In the genomic region with DNA sequence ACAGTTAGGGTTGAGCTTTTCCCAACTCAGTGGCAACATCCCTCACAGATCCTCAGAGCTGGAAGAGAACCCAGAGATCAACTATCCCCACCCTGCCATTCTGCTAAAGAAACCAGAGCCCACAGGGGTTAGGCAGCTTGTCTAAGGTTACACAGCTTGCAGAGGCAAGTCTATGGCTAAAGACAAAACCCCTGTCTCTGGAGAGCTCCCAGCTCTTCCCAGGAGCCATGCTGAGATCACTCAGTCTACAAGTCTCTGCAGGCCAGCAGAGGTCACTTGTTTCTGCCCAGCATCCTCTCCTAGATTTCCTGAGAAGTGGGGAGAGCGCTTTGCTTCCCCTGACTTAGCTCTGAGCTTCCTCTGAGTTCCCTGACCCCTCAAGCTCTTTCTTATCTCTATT, we compare ENCODE assay signal across 22 cellular contexts. TPM values are rescaled to one million over a fixed set of nuclear protein-coding genes. Genes with fewer than 3 reads are reported as not detected.
DNase-seq lines count a peak whose midpoint lies in the region; ATAC-seq and TF ChIP-seq lines count a peak whose summit lies in the region.
"Had no signal": no experiment of that assay in that cellular context is flagged by ENCODE, and none has a peak within 500 bp of the region (broad histone marks: within the 10 kb centered on the region; RNA-seq: fewer than 3 reads in every experiment).

No MANE protein-coding gene starts in this region.

- H3K36me3 Mint-ChIP-seq in brain, result no peaks in the 10 kb centered on the region
- H3K36me3 Mint-ChIP-seq: CD8-positive, alpha-beta memory T cell had no signal

- intact Hi-C loops in left ventricle myocardium superior (cut with micrococcal nuclease) (no loop called here), left ventricle myocardium inferior (cut with micrococcal nuclease) (no loop called here), transverse colon (cut with DNase I; ENCODE audit: low total_unique reads) (no loop called here)

- peaks cover 42% of the 10 kb centered on the region for H3K4me1 ChIP-seq in left ventricle myocardium inferior
- H3K4me1 ChIP-seq in transverse colon, result peaks cover 0 to 6% (median 0%) of the 10 kb centered on the region in 4 donors
- H3K4me1 ChIP-seq: parathyroid adenoma had no signal

- H3K9me3 ChIP-seq in left ventricle myocardium inferior (replicated peaks) (no peaks in the 10 kb centered on the region), transverse colon (no peaks in the 10 kb centered on the region)
- H3K9me3 ChIP-seq: heart right ventricle, upper lobe of right lung had no signal

- no peaks in the 10 kb centered on the region for H3K36me3 ChIP-seq in left ventricle myocardium inferior
- no peaks in the 10 kb centered on the region for H3K36me3 ChIP-seq in transverse colon
- H3K36me3 ChIP-seq in H7 (replicated peaks; ENCODE audit: control insufficient read depth, insufficient read depth, low read length), result no peaks in the 10 kb centered on the region
- H3K36me3 ChIP-seq: heart right ventricle, upper lobe of right lung had no signal

- no peak for TF ChIP-seq POLR2A in transverse colon (IDR thresholded peaks at IDR 0.05)

- no peak for DNase-seq in left ventricle myocardium superior
- no peak for DNase-seq in left ventricle myocardium inferior
- peak; percentile 44 for DNase-seq in iPS-NIHi11 (ENCODE audit: low spot score)
- no peak for DNase-seq in transverse colon
- no peak for DNase-seq in H7
- DNase-seq in mucosa of gallbladder (ENCODE audit: low spot score), result no peak
- DNase-seq: activated B cell treated with CpG ODN at 0.5 μM for 24 hours; activated effector memory CD4-positive, alpha-beta T cell treated with Interleukin-2 at 50 U/mL for 16 hours; amniotic stem cell; CD8-positive, alpha-beta memory T cell; GF-D8; heart right ventricle; NCI-H187; NCI-H748 treated with DMSO at 0.1 percent for 48 hours; T-helper 1 cell; upper lobe of right lung had no signal

- in situ Hi-C loops in transverse colon (cut with MboI; ENCODE audit: low pct_ligation_motif_present in 1 of 4, low pct_unique_long_range_greater_than_20kb in 1 of 4, low sequenced_read_pairs in 3 of 4), result no loop called here

- WGBS in transverse colon (ENCODE audit: low coverage in 1 of 2), 2 donors, result 78 to 100% methylated on average over 1 of the region's 1 CpG

- peaks cover 32% of the 10 kb centered on the region for H3K4me1 Mint-ChIP-seq in brain

- H3K27me3 Mint-ChIP-seq in brain, result peaks cover 7% of the 10 kb centered on the region

- H3K9me3 Mint-ChIP-seq in brain, result no peaks in the 10 kb centered on the region
- H3K9me3 Mint-ChIP-seq: activated B cell treated with CpG ODN at 0.5 μM for 24 hours; CD8-positive, alpha-beta memory T cell had no signal

- H3K27ac ChIP-seq in left ventricle myocardium inferior (replicated peaks) (no peak overlapping the region), transverse colon (no peak overlapping the region)
- H3K27ac ChIP-seq: heart right ventricle, parathyroid adenoma, upper lobe of right lung had no signal

- TF ChIP-seq CTCF in left ventricle myocardium inferior (IDR thresholded peaks at IDR 0.05; ENCODE audit: borderline replicate concordance) (no peak), brain (conservative IDR thresholded peaks at IDR 0.05) (no peak), transverse colon (IDR thresholded peaks at IDR 0.05) (no peak)

- H3K4me3 ChIP-seq in left ventricle myocardium inferior (no peak overlapping the region), transverse colon (no peak overlapping the region), H7 (ENCODE audit: insufficient read depth, low read depth, low read length) (no peak overlapping the region)
- H3K4me3 ChIP-seq: heart right ventricle, K562, upper lobe of right lung had no signal

- TF ChIP-seq EP300 in transverse colon (IDR thresholded peaks at IDR 0.05; ENCODE audit: low read depth), result no peak

- H3K27me3 ChIP-seq in left ventricle myocardium inferior (ENCODE audit: low read depth), result peaks cover 16% of the 10 kb centered on the region
- peaks cover 9% of the 10 kb centered on the region for H3K27me3 ChIP-seq in transverse colon
- no peaks in the 10 kb centered on the region; the same call in 1 of the 2 replicates for H3K27me3 ChIP-seq in H7 (ENCODE audit: control insufficient read depth, insufficient read depth, low read length)
- H3K27me3 ChIP-seq: upper lobe of right lung had no signal

- ATAC-seq in left ventricle myocardium superior (peak; percentile 18), GM18873 (IDR thresholded peaks at IDR 0.05; ENCODE audit: low FRiP score, unreplicated experiment) (no peak)
- ATAC-seq: K562, upper lobe of right lung had no signal

- peak overlapping the region in 3 of 5 experiments; percentile 20 to 31 (median 24) for H3K27ac Mint-ChIP-seq in brain
- H3K27ac Mint-ChIP-seq: activated B cell treated with CpG ODN at 0.5 μM for 24 hours had no signal

- no peak overlapping the region for H3K4me3 Mint-ChIP-seq in brain
- H3K4me3 Mint-ChIP-seq: activated B cell treated with CpG ODN at 0.5 μM for 24 hours had no signal

RNA-seq across cellular contexts. Expression of gene LOXL4, which starts 28.5 kb away (rescaled TPM):
- total RNA-seq in left ventricle myocardium superior (0.47 TPM), left ventricle myocardium inferior (1.4 TPM), transverse colon (1 to 10 TPM; 1.9 to 6.4 (median 2.8) TPM), mucosa of gallbladder (4.9 TPM)
- 0.25 TPM for polyA plus RNA-seq in brain (ENCODE audit: insufficient read depth, low read depth, low replicate concordance)
- total RNA-seq in H7 (2014; rRNA removed; shearing (Covaris generic)), result 1.4 and 1.7 TPM in 2 replicates
- total RNA-seq: A673; activated B cell treated with CpG ODN at 0.5 μM for 24 hours; activated CD8-positive, alpha-beta memory T cell treated with anti-CD3 and anti-CD28 coated beads for 36 hours; CD8-positive, alpha-beta memory T cell had no signal
